In genomic region chr16:58002411-58002790, GRCh38 we compare ENCODE assay signal across 13 cellular contexts. TPM values are rescaled to one million over a fixed set of nuclear protein-coding genes. Genes with fewer than 3 reads are reported as not detected.
A peak's percentile ranks its signal among the peaks of the same experiment; 100 is the strongest.
DNase-seq lines count a peak whose midpoint lies in the region; ATAC-seq and TF ChIP-seq lines count a peak whose summit lies in the region.
"Had no signal": no experiment of that assay in that cellular context is flagged by ENCODE, and none has a peak within 500 bp of the region (broad histone marks: within the 10 kb centered on the region; RNA-seq: fewer than 3 reads in every experiment).

No MANE protein-coding gene starts in this region.

- H3K27ac Mint-ChIP-seq in CD4-positive, alpha-beta memory T cell = peak overlapping the region in 3 of 7 donors; percentile 16 to 90 (median 89)
- H3K27ac Mint-ChIP-seq in activated T-helper 2 cell treated with anti-CD3 and anti-CD28 coated beads, Interferon-gamma antibody, Interleukin-2, Interleukin-4, amounts not matched to agents 10 μg/mL and 5 μg/mL and 100 μg/mL, durations not matched to agents 14 hours and 24 hours and 36 hours = no peak overlapping the region
- H3K27ac Mint-ChIP-seq in natural killer cell = peak overlapping the region; percentile 86 to 90

- H3K9ac ChIP-seq in HUES6 (ENCODE audit: low read length) = peak overlapping the region; percentile 72

- ATAC-seq in natural killer cell (no peak), HG02623 (IDR thresholded peaks at IDR 0.05; ENCODE audit: unreplicated experiment) (no peak)
- ATAC-seq: left colon had no signal

- POLR2A ChIA-PET in CD4-positive, alpha-beta memory T cell (lab: Charles Lee; ENCODE audit: partially characterized antibody) = interaction anchor here (1.4 to 6.7 kb wide), 2 partner anchors 16 to 127 kb away, joined by 3 to 83 read pairs; partner anchors contain the start of gene CFAP20
- POLR2A ChIA-PET in GM10248 (lab: Yijun Ruan, JAX) = no interaction called here

- CTCF ChIA-PET in CD4-positive, alpha-beta memory T cell (lab: Charles Lee; ENCODE audit: partially characterized antibody) = interaction anchor here (0.9 to 12.6 kb wide), 4 partner anchors 8 to 245 kb away, joined by 3 to 115 read pairs (median 4); no protein-coding TSS in a partner anchor
- CTCF ChIA-PET in GM10248 (lab: Yijun Ruan, JAX) = interaction anchor here (1.0 to 3.6 kb wide), 4 partner anchors 8 to 245 kb away, joined by 3 to 18 read pairs (median 10); no protein-coding TSS in a partner anchor

- H3K4me1 ChIP-seq in CD4-positive, alpha-beta memory T cell (ENCODE audit: insufficient read depth, low read length) = peaks cover 32% of the 10 kb centered on the region
- H3K4me1 ChIP-seq in HUES6 (ENCODE audit: control insufficient read depth, insufficient read depth, low read length) = peaks cover 24% of the 10 kb centered on the region

- peaks cover 35 to 63% (median 48%) of the 10 kb centered on the region in 4 donors for H3K4me1 Mint-ChIP-seq in CD4-positive, alpha-beta memory T cell
- peaks cover 35% of the 10 kb centered on the region for H3K4me1 Mint-ChIP-seq in activated T-helper 2 cell treated with anti-CD3 and anti-CD28 coated beads, Interferon-gamma antibody, Interleukin-2, Interleukin-4, amounts not matched to agents 10 μg/mL and 5 μg/mL and 100 μg/mL, durations not matched to agents 14 hours and 24 hours and 36 hours (ENCODE audit: low read depth)
- H3K4me1 Mint-ChIP-seq in natural killer cell = peaks cover 51 to 62% of the 10 kb centered on the region in 2 donors

- peaks cover 0 to 3% (median 0%) of the 10 kb centered on the region in 8 donors for H3K9me3 Mint-ChIP-seq in CD4-positive, alpha-beta memory T cell
- H3K9me3 Mint-ChIP-seq in activated T-helper 2 cell treated with anti-CD3 and anti-CD28 coated beads, Interferon-gamma antibody, Interleukin-2, Interleukin-4, amounts not matched to agents 10 μg/mL and 5 μg/mL and 100 μg/mL, durations not matched to agents 14 hours and 24 hours and 36 hours = peaks cover 7% of the 10 kb centered on the region
- H3K9me3 Mint-ChIP-seq in natural killer cell = no peaks in the 10 kb centered on the region
- H3K9me3 Mint-ChIP-seq: activated naive CD8-positive, alpha-beta T cell treated with anti-CD3 and anti-CD28 coated beads, Interleukin-2, amount 10 ng/mL, durations not matched to agents 7 days and 5 days had no signal

- H3K27ac ChIP-seq in CD4-positive, alpha-beta memory T cell (ENCODE audit: low read depth, low read length) = no peak overlapping the region
- H3K27ac ChIP-seq in HUES6 (ENCODE audit: low read depth, low read length) = no peak overlapping the region

- no peaks in the 10 kb centered on the region for H3K27me3 Mint-ChIP-seq in CD4-positive, alpha-beta memory T cell
- no peaks in the 10 kb centered on the region for H3K27me3 Mint-ChIP-seq in activated T-helper 2 cell treated with anti-CD3 and anti-CD28 coated beads, Interferon-gamma antibody, Interleukin-2, Interleukin-4, amounts not matched to agents 10 μg/mL and 5 μg/mL and 100 μg/mL, durations not matched to agents 14 hours and 24 hours and 36 hours (ENCODE audit: low read depth)
- H3K27me3 Mint-ChIP-seq in natural killer cell (ENCODE audit: low read depth in 2 of 2) = no peaks in the 10 kb centered on the region
- H3K27me3 Mint-ChIP-seq: activated naive CD8-positive, alpha-beta T cell treated with anti-CD3 and anti-CD28 coated beads, Interleukin-2, amount 10 ng/mL, durations not matched to agents 7 days and 5 days had no signal

- TF ChIP-seq CTCF in natural killer cell (IDR thresholded peaks at IDR 0.05) = no peak
- TF ChIP-seq CTCF in GM10248 (IDR thresholded peaks at IDR 0.05; ENCODE audit: control extremely low read depth, extremely low read depth, low read depth, missing control alignments) = no peak

- peak overlapping the region in 5 of 8 donors; percentile 7 to 95 (median 90) for H3K4me3 Mint-ChIP-seq in CD4-positive, alpha-beta memory T cell
- H3K4me3 Mint-ChIP-seq in activated T-helper 2 cell treated with anti-CD3 and anti-CD28 coated beads, Interferon-gamma antibody, Interleukin-2, Interleukin-4, amounts not matched to agents 10 μg/mL and 5 μg/mL and 100 μg/mL, durations not matched to agents 14 hours and 24 hours and 36 hours (ENCODE audit: low read depth) = peak overlapping the region; percentile 47
- peak overlapping the region; percentile 79 for H3K4me3 Mint-ChIP-seq in natural killer cell

- H3K36me3 Mint-ChIP-seq in CD4-positive, alpha-beta memory T cell = peaks cover 20 to 50% of the 10 kb centered on the region in 2 donors
- peaks cover 35% of the 10 kb centered on the region for H3K36me3 Mint-ChIP-seq in activated T-helper 2 cell treated with anti-CD3 and anti-CD28 coated beads, Interferon-gamma antibody, Interleukin-2, Interleukin-4, amounts not matched to agents 10 μg/mL and 5 μg/mL and 100 μg/mL, durations not matched to agents 14 hours and 24 hours and 36 hours (ENCODE audit: low read depth)
- no peaks in the 10 kb centered on the region for H3K36me3 Mint-ChIP-seq in natural killer cell

- H3K4me3 ChIP-seq in CD4-positive, alpha-beta memory T cell (ENCODE audit: low read length in 2 of 2) = no peak overlapping the region
- peak overlapping the region; percentile 79; the same call in 1 of the 2 replicates for H3K4me3 ChIP-seq in HUES6 (ENCODE audit: low read depth, low read length)

- no peaks in the 10 kb centered on the region for H3K9me3 ChIP-seq in CD4-positive, alpha-beta memory T cell (ENCODE audit: control insufficient read depth in 1 of 2, low read length in 2 of 2)
- H3K9me3 ChIP-seq in HUES6 (ENCODE audit: control insufficient read depth, insufficient read depth, low read depth, low read length) = no peaks in the 10 kb centered on the region; the same call in 1 of the 2 replicates

- H3K36me3 ChIP-seq in CD4-positive, alpha-beta memory T cell (ENCODE audit: insufficient read depth, low read length) = peaks cover 5% of the 10 kb centered on the region
- H3K36me3 ChIP-seq in HUES6 (ENCODE audit: control insufficient read depth, insufficient read depth, low read length) = peaks cover 35% of the 10 kb centered on the region

- intact Hi-C loops in CD4-positive, alpha-beta memory T cell (cut with micrococcal nuclease) = loop anchor here (5.0 kb wide), 2 partner anchors 205 to 410 kb away; no protein-coding TSS in a partner anchor
- intact Hi-C loops in activated T-helper 2 cell treated with anti-CD3 and anti-CD28 coated beads, Interferon-gamma antibody, Interleukin-2, Interleukin-4, amounts not matched to agents 10 μg/mL and 5 μg/mL and 100 μg/mL, durations not matched to agents 14 hours and 24 hours and 36 hours (cut with micrococcal nuclease) = loop anchor here (5.0 kb wide), 1 partner anchor 245 kb away; no protein-coding TSS in a partner anchor
- intact Hi-C loops in natural killer cell (cut with micrococcal nuclease) = loop anchor here (10.0 kb wide), 1 partner anchor 338 kb away; the partner anchor contains the start of gene ADGRG3

- DNase-seq in CD4-positive, alpha-beta memory T cell = no peak
- DNase-seq in activated T-helper 2 cell treated with anti-CD3 and anti-CD28 coated beads, Interferon-gamma antibody, Interleukin-2, Interleukin-4, amounts not matched to agents 10 μg/mL and 5 μg/mL and 100 μg/mL, durations not matched to agents 14 hours and 24 hours and 36 hours (ENCODE audit: low spot score) = no peak
- no peak for DNase-seq in natural killer cell
- DNase-seq in SKM-1 treated with dmso at 0.1 percent for 144 hours (lab: John Stamatoyannopoulos, UW; ENCODE audit: unreplicated experiment) = no peak
- no peak for DNase-seq in Kasumi-1 (lab: John Stamatoyannopoulos, UW)
- DNase-seq in GM10248 (ENCODE audit: extremely low spot score) = no peak
- DNase-seq: activated CD4-positive, alpha-beta T cell treated with anti-CD3 and anti-CD28 coated beads for 4 hours; activated naive CD8-positive, alpha-beta T cell treated with anti-CD3 and anti-CD28 coated beads, Interleukin-2, amount 10 ng/mL, durations not matched to agents 7 days and 5 days; left colon; T-helper 1 cell had no signal

- H3K27me3 ChIP-seq in CD4-positive, alpha-beta memory T cell (ENCODE audit: insufficient read depth, low read length) = no peaks in the 10 kb centered on the region
- H3K27me3 ChIP-seq in HUES6 (ENCODE audit: control insufficient read depth, insufficient read depth, low read length) = no peaks in the 10 kb centered on the region

RNA-seq across cellular contexts. Expression of gene USB1, which starts 1.2 kb away (rescaled TPM):
- 10 to 100 TPM; 36.4 to 39.5 TPM for total RNA-seq in CD4-positive, alpha-beta memory T cell
- polyA plus RNA-seq in CD4-positive, alpha-beta memory T cell = 10 to 100 TPM; 35.3 to 45.2 TPM
- total RNA-seq in activated T-helper 2 cell treated with anti-CD3 and anti-CD28 coated beads, Interferon-gamma antibody, Interleukin-2, Interleukin-4, amounts not matched to agents 10 μg/mL and 5 μg/mL and 100 μg/mL, durations not matched to agents 14 hours and 24 hours and 36 hours = 51.6 and 57.8 TPM in 2 replicates
- total RNA-seq in natural killer cell = 10 to 100 TPM; 64.7 to 86.0 (median 84.8) TPM

RNA-seq across cellular contexts. Expression of gene ZNF319, which starts 1.9 kb away (rescaled TPM):
- 10 to 100 TPM; 19.7 to 20.5 TPM for total RNA-seq in CD4-positive, alpha-beta memory T cell
- polyA plus RNA-seq in CD4-positive, alpha-beta memory T cell = 10 to 100 TPM in 1 of 2 donors, 1 to 10 TPM in 1; 2.3 to 16.5 TPM
- 7.3 and 8.9 TPM in 2 replicates for total RNA-seq in activated T-helper 2 cell treated with anti-CD3 and anti-CD28 coated beads, Interferon-gamma antibody, Interleukin-2, Interleukin-4, amounts not matched to agents 10 μg/mL and 5 μg/mL and 100 μg/mL, durations not matched to agents 14 hours and 24 hours and 36 hours
- 10 to 100 TPM; 15.9 to 31.3 (median 29.3) TPM for total RNA-seq in natural killer cell

RNA-seq across cellular contexts. Expression of gene MMP15, which starts 23.2 kb away (rescaled TPM):
- total RNA-seq in CD4-positive, alpha-beta memory T cell = 1 to 10 TPM; 1.6 to 1.8 TPM
- under 1 TPM in 1 of 2 donors, not detected in 1; 0.21 TPM for polyA plus RNA-seq in CD4-positive, alpha-beta memory T cell
- total RNA-seq in activated T-helper 2 cell treated with anti-CD3 and anti-CD28 coated beads, Interferon-gamma antibody, Interleukin-2, Interleukin-4, amounts not matched to agents 10 μg/mL and 5 μg/mL and 100 μg/mL, durations not matched to agents 14 hours and 24 hours and 36 hours = 1.3 and 1.9 TPM in 2 replicates
- total RNA-seq in natural killer cell = under 1 TPM; 0.23 to 0.27 (median 0.24) TPM

RNA-seq across cellular contexts. Expression of gene CNGB1, which starts 31.5 kb away (rescaled TPM):
- total RNA-seq in CD4-positive, alpha-beta memory T cell = not detected
- not detected for polyA plus RNA-seq in CD4-positive, alpha-beta memory T cell
- not detected in 2 replicates for total RNA-seq in activated T-helper 2 cell treated with anti-CD3 and anti-CD28 coated beads, Interferon-gamma antibody, Interleukin-2, Interleukin-4, amounts not matched to agents 10 μg/mL and 5 μg/mL and 100 μg/mL, durations not matched to agents 14 hours and 24 hours and 36 hours
- total RNA-seq in natural killer cell = not detected
- total RNA-seq: activated naive CD8-positive, alpha-beta T cell treated with anti-CD3 and anti-CD28 coated beads, Interleukin-2, amount 10 ng/mL, durations not matched to agents 7 days and 5 days; MCF 10A had no signal
